In genomic region chr5:50447228-50447627, GRCh38 we compare ENCODE assay signal across 23 cellular contexts.
"Had no signal": no experiment of that assay in that cellular context is flagged by ENCODE, and none has a peak within 500 bp of the region (broad histone marks: within the 10 kb centered on the region; RNA-seq: fewer than 3 reads in every experiment).

No MANE protein-coding gene starts in this region.

- H3K4me1 Mint-ChIP-seq: mesothelial cell of epicardium had no signal

- H3K36me3 ChIP-seq: esophagus muscularis mucosa, gastrocnemius medialis, left ventricle myocardium inferior, prostate gland, right atrium auricular region, spleen, tibial artery had no signal

- H3K4me3 Mint-ChIP-seq: activated CD4-positive, alpha-beta T cell treated with anti-CD3 and anti-CD28 coated beads, Interleukin-2, amount 10 ng/mL, durations not matched to agents 7 days and 5 days; activated naive CD8-positive, alpha-beta T cell treated with anti-CD3 and anti-CD28 coated beads, Interleukin-2, amount 10 ng/mL, durations not matched to agents 7 days and 5 days; mesothelial cell of epicardium; natural killer cell treated with Interleukin-12 subunit alpha and Interleukin-12 subunit beta and Interleukin-15 and Interleukin-18, amount 100 ng/mL, for 72 hours; stimulated activated naive CD8-positive, alpha-beta T cell treated with anti-CD3 and anti-CD28 coated beads, Interleukin-15, Interleukin-2, amounts not matched to agents 100 ng/mL and 50 ng/mL, for 24 hours; T-helper 1 cell treated with Interleukin-12 subunit alpha and Interleukin-12 subunit beta and Interleukin-4 antibody, amounts not matched to agents 30 μg/mL and 1 μg/mL, for 36 hours had no signal

- H3K27me3 ChIP-seq: esophagus muscularis mucosa, gastrocnemius medialis, right atrium auricular region, spleen, tibial artery had no signal

- H3K36me3 Mint-ChIP-seq: mesothelial cell of epicardium had no signal

- H3K9me3 ChIP-seq: esophagus muscularis mucosa, gastrocnemius medialis, prostate gland, right atrium auricular region, tibial artery had no signal

- H3K27ac ChIP-seq: coronary artery, esophagus muscularis mucosa, gastrocnemius medialis, left ventricle myocardium inferior, prostate gland, right atrium auricular region, tibial artery, VCaP had no signal

- H3K9me3 Mint-ChIP-seq: mesothelial cell of epicardium had no signal

- H3K27ac Mint-ChIP-seq: activated CD4-positive, alpha-beta T cell treated with anti-CD3 and anti-CD28 coated beads, Interleukin-2, amount 10 ng/mL, durations not matched to agents 7 days and 5 days; mesothelial cell of epicardium; stimulated activated naive CD8-positive, alpha-beta T cell treated with anti-CD3 and anti-CD28 coated beads, Interleukin-15, Interleukin-2, amounts not matched to agents 100 ng/mL and 50 ng/mL, for 24 hours; T-helper 1 cell treated with Interleukin-12 subunit alpha and Interleukin-12 subunit beta and Interleukin-4 antibody, amounts not matched to agents 30 μg/mL and 1 μg/mL, for 36 hours had no signal

- H3K27me3 Mint-ChIP-seq: activated CD4-positive, alpha-beta T cell treated with anti-CD3 and anti-CD28 coated beads, Interleukin-2, amount 10 ng/mL, durations not matched to agents 7 days and 5 days; activated naive CD8-positive, alpha-beta T cell treated with anti-CD3 and anti-CD28 coated beads, Interleukin-2, amount 10 ng/mL, durations not matched to agents 7 days and 5 days; natural killer cell treated with Interleukin-12 subunit alpha and Interleukin-12 subunit beta and Interleukin-15 and Interleukin-18, amount 100 ng/mL, for 72 hours; stimulated activated naive CD8-positive, alpha-beta T cell treated with anti-CD3 and anti-CD28 coated beads, Interleukin-15, Interleukin-2, amounts not matched to agents 100 ng/mL and 50 ng/mL, for 24 hours had no signal

- H3K4me3 ChIP-seq: coronary artery, esophagus muscularis mucosa, gastrocnemius medialis, left ventricle myocardium inferior, prostate gland, right atrium auricular region, spleen, tibial artery had no signal

- H3K4me1 ChIP-seq: esophagus muscularis mucosa, gastrocnemius medialis, left ventricle myocardium inferior, prostate gland, right atrium auricular region, tibial artery had no signal

- ATAC-seq: gastrocnemius medialis; natural killer cell treated with Interleukin-12 subunit alpha and Interleukin-12 subunit beta and Interleukin-15 and Interleukin-18, amount 100 ng/mL, for 72 hours had no signal

- DNase-seq: activated CD4-positive, alpha-beta T cell treated with anti-CD3 and anti-CD28 coated beads, Interleukin-2, amount 10 ng/mL, durations not matched to agents 7 days and 5 days; activated CD4-positive, CD25-positive, alpha-beta regulatory T cell treated with anti-CD3 and anti-CD28 coated beads, Interleukin-2, amount 50 U/mL, for 72 hours; activated gamma-delta T cell treated with Interleukin-2 at 50 U/mL for 16 hours; activated naive CD8-positive, alpha-beta T cell treated with anti-CD3 and anti-CD28 coated beads, Interleukin-2, amount 10 ng/mL, durations not matched to agents 7 days and 5 days; activated T-cell treated with anti-CD3 and anti-CD28 coated beads, Interleukin-2, amount 50 U/mL, for 1 hour; amygdala; cerebellar nuclear complex; gastrocnemius medialis; head of caudate nucleus; hypothalamus; left ventricle myocardium inferior; spleen; stimulated activated CD4-positive, alpha-beta T cell treated with anti-CD3 and anti-CD28 coated beads, Interleukin-4, amount 100 ng/mL, for 1 hour; tibial artery had no signal
